In the genomic region with DNA sequence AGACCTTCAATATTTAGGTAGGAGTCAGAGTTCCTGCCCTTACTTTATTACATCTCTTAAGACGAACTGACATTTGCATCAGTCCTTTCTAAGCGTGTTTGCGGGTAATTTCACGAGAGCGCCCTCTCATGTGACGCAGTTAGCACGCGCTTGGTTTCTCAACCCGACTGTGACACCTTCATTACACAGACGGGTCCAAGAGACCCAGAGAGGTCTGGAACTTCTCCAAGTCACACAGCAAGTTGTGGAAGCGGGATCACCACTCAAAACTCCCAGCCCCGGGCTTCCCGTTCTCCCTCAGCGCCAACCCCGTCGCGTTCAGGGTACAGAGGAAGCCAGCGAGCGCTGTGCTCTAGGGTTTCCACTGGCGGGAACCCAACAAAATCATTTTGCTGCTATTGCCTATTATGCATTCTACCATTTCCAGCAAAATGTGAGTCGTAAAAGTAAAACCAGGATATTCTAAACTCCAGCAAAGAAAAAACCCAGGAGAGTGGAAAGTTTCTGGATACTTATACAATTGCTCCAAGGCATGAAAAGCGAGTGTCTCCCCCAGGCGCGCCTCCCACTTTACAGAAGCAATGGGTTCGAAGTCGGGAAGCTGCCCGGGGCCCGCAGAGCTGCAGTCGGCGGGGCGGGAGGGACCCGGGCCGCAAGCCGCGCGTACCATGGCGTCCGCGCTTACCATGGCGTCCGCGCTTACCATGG, we compare ENCODE assay signal across 8 cellular contexts. TPM values are rescaled to one million over a fixed set of nuclear protein-coding genes. Genes with fewer than 3 reads are reported as not detected.
DNase-seq lines count a peak whose midpoint lies in the region; ATAC-seq lines count a peak whose summit lies in the region.

No MANE protein-coding gene starts in this region.

- CTCF ChIA-PET in activated CD4-positive, alpha-beta memory T cell treated with anti-CD3 and anti-CD28 coated beads, Interleukin-2, amount 10 ng/mL, durations not matched to agents 7 days and 5 days (lab: Charles Lee): interaction anchor here (0.6 to 6.9 kb wide), 23 partner anchors 12 to 553 kb away, joined by 3 to 82 read pairs (median 4); partner anchors contain the start of genes TYMS, USP14 and YES1

- peaks cover 61% of the 10 kb centered on the region for H3K4me1 Mint-ChIP-seq in activated CD4-positive, alpha-beta memory T cell treated with anti-CD3 and anti-CD28 coated beads, Interleukin-2, amount 10 ng/mL, durations not matched to agents 7 days and 5 days
- peaks cover 9% of the 10 kb centered on the region for H3K4me1 Mint-ChIP-seq in memory B cell

- peak overlapping the region; percentile 86 for H3K4me3 Mint-ChIP-seq in activated CD4-positive, alpha-beta memory T cell treated with anti-CD3 and anti-CD28 coated beads, Interleukin-2, amount 10 ng/mL, durations not matched to agents 7 days and 5 days
- peak overlapping the region; percentile 77 for H3K4me3 Mint-ChIP-seq in memory B cell

- peak; percentile 77 for DNase-seq in AG08396 (ENCODE audit: low spot score)
- peak; percentile 84 for DNase-seq in NCI-H460 (ENCODE audit: extremely low read depth, low read depth)
- DNase-seq in activated CD4-positive, alpha-beta memory T cell treated with anti-CD3 and anti-CD28 coated beads, Interleukin-2, amount 10 ng/mL, durations not matched to agents 7 days and 5 days: peak; percentile 82
- peak; percentile 40 for DNase-seq in effector CD8-positive, alpha-beta T cell (lab: John Stamatoyannopoulos, UW)
- DNase-seq in memory B cell (ENCODE audit: low spot score in 2 of 2): peak; percentile 20 to 51
- DNase-seq in stimulated activated CD8-positive, alpha-beta memory T cell treated with anti-CD3 and anti-CD28 coated beads, Interleukin-12 subunit alpha, Interleukin-12 subunit beta, amount 100 ng/mL, for 24 hours (ENCODE audit: extremely low read depth): peak; percentile 28

- H3K27me3 Mint-ChIP-seq in activated CD4-positive, alpha-beta memory T cell treated with anti-CD3 and anti-CD28 coated beads, Interleukin-2, amount 10 ng/mL, durations not matched to agents 7 days and 5 days: no peaks in the 10 kb centered on the region
- H3K27me3 Mint-ChIP-seq in memory B cell: peaks cover 1% of the 10 kb centered on the region

- peaks cover 23% of the 10 kb centered on the region for H3K36me3 Mint-ChIP-seq in activated CD4-positive, alpha-beta memory T cell treated with anti-CD3 and anti-CD28 coated beads, Interleukin-2, amount 10 ng/mL, durations not matched to agents 7 days and 5 days (ENCODE audit: low read depth)
- H3K36me3 Mint-ChIP-seq in memory B cell: peaks cover 6% of the 10 kb centered on the region

- no peaks in the 10 kb centered on the region for H3K9me3 Mint-ChIP-seq in activated CD4-positive, alpha-beta memory T cell treated with anti-CD3 and anti-CD28 coated beads, Interleukin-2, amount 10 ng/mL, durations not matched to agents 7 days and 5 days
- H3K9me3 Mint-ChIP-seq in memory B cell: no peaks in the 10 kb centered on the region

- H3K27ac Mint-ChIP-seq in activated CD4-positive, alpha-beta memory T cell treated with anti-CD3 and anti-CD28 coated beads, Interleukin-2, amount 10 ng/mL, durations not matched to agents 7 days and 5 days: peak overlapping the region; percentile 90
- peak overlapping the region; percentile 94 for H3K27ac Mint-ChIP-seq in memory B cell

- ATAC-seq in GM18868 (IDR thresholded peaks at IDR 0.05; ENCODE audit: unreplicated experiment): peak; percentile 70
- ATAC-seq in HG03103 (IDR thresholded peaks at IDR 0.05; ENCODE audit: low read depth, unreplicated experiment): peak; percentile 48
- ATAC-seq in memory B cell (ENCODE audit: low read depth): peak; percentile 79

- POLR2A ChIA-PET in activated CD4-positive, alpha-beta memory T cell treated with anti-CD3 and anti-CD28 coated beads, Interleukin-2, amount 10 ng/mL, durations not matched to agents 7 days and 5 days (lab: Charles Lee): interaction anchor here (0.9 to 2.5 kb wide), 17 partner anchors 9 to 444 kb away, joined by 3 to 38 read pairs (median 4); partner anchors contain the start of genes THOC1, TYMS and YES1

RNA-seq across cellular contexts. Expression of gene ENOSF1, which starts 0.6 kb away (rescaled TPM):
- 39.2 and 48.8 TPM in 2 replicates for total RNA-seq in NCI-H460 (2014; rRNA removed; shearing (Covaris generic))
- polyA plus RNA-seq in NCI-H460 (2014; cell fraction: nucleus; rRNA removed): 150 and 262 TPM in 2 replicates
- total RNA-seq in activated CD4-positive, alpha-beta memory T cell treated with anti-CD3 and anti-CD28 coated beads, Interleukin-2, amount 10 ng/mL, durations not matched to agents 7 days and 5 days: 10 to 100 TPM; 65.3 to 67.1 TPM

RNA-seq across cellular contexts. Expression of gene TYMS, which starts 54.4 kb away (rescaled TPM):
- total RNA-seq in NCI-H460 (2014; rRNA removed; shearing (Covaris generic)): 23.4 and 26.1 TPM in 2 replicates
- 36.3 and 36.6 TPM in 2 replicates for polyA plus RNA-seq in NCI-H460 (2014; cell fraction: nucleus; rRNA removed)
- 100 to 1,000 TPM; 279 to 288 TPM for total RNA-seq in activated CD4-positive, alpha-beta memory T cell treated with anti-CD3 and anti-CD28 coated beads, Interleukin-2, amount 10 ng/mL, durations not matched to agents 7 days and 5 days

Comparison
In these comparisons a context has a peak if more than half of its experiments do, and no peak if none do; other contexts are left out.
1. Peak in every context shown above with its lines: DNase-seq and ATAC-seq.
2. DNase-seq: peak in every context shown above with its lines; median percentile 84 in NCI-H460; 82 in activated CD4-positive, alpha-beta memory T cell treated with anti-CD3 and anti-CD28 coated beads, Interleukin-2, amount 10 ng/mL, durations not matched to agents 7 days and 5 days; 77 in AG08396; 40 in effector CD8-positive, alpha-beta T cell; 36 in memory B cell; 28 in stimulated activated CD8-positive, alpha-beta memory T cell treated with anti-CD3 and anti-CD28 coated beads, Interleukin-12 subunit alpha, Interleukin-12 subunit beta, amount 100 ng/mL, for 24 hours.
3. RNA of gene TYMS, which starts 54.4 kb away (total RNA-seq): 279 to 288 TPM in activated CD4-positive, alpha-beta memory T cell treated with anti-CD3 and anti-CD28 coated beads, Interleukin-2, amount 10 ng/mL, durations not matched to agents 7 days and 5 days; 23.4 to 26.1 TPM in NCI-H460; every median in the first group is over 10 times any median in the second.